ENCODE assay signal across 8 cellular contexts in genomic region chr6:37499433-37500293, GRCh38.
A peak's percentile ranks its signal among the peaks of the same experiment; 100 is the strongest.
DNase-seq lines count a peak whose midpoint lies in the region; ATAC-seq and TF ChIP-seq lines count a peak whose summit lies in the region.

TSS of gene CCDC167 (minus strand) at chr6:37499893. CDS start at chr6:37499863, 30 bp downstream.

- H3K27ac ChIP-seq in caudate nucleus (ENCODE audit: low read depth, low read length), result peak within 1 kb of the TSS; percentile 27

- peak within 1 kb of the TSS; percentile 88 for H3K4me3 ChIP-seq in AG10803 (ENCODE audit: low read length)

- no peak for TF ChIP-seq CTCF in AG10803 (conservative IDR thresholded peaks at IDR 0.05; ENCODE audit: low read length)

- ATAC-seq in GM19035 (IDR thresholded peaks at IDR 0.05; ENCODE audit: unreplicated experiment) (peak; percentile 94), HG03354 (IDR thresholded peaks at IDR 0.05; ENCODE audit: poor library complexity, severe bottlenecking, unreplicated experiment) (peak; percentile 80)

- DNase-seq in AG10803 (ENCODE audit: low read depth) (peak; percentile 92), NCI-H446 (lab: John Stamatoyannopoulos, UW) (peak; percentile 99), caudate nucleus (lab: John Stamatoyannopoulos, UW) (peak; percentile 45 to 97 (median 92)), inferior parietal cortex (ENCODE audit: extremely low spot score) (peak; percentile 99)
- DNase-seq in activated CD4-positive, CD25-positive, alpha-beta regulatory T cell (lab: John Stamatoyannopoulos, UW), result peak; percentile 85 to 92 (median 86)
- peak; percentile 97 to 98 for DNase-seq in stimulated activated CD4-positive, alpha-beta T cell treated with anti-CD3 and anti-CD28 coated beads, Interleukin-12 subunit alpha, Interleukin-12 subunit beta, amount 100 ng/mL, for 24 hours (ENCODE audit: low read depth in 2 of 2)

Comparison
In these comparisons a context has a peak if more than half of its experiments do, and no peak if none do; other contexts are left out.
1. Peak in every context shown above with its lines: DNase-seq, ATAC-seq, H3K4me3 ChIP-seq and H3K27ac ChIP-seq.